Comparison of ENCODE assay signal across 20 cellular contexts in genomic region chr15:64232400-64232799, GRCh38.
DNase-seq lines count a peak whose midpoint lies in the region; ATAC-seq, FAIRE-seq and TF ChIP-seq lines count a peak whose summit lies in the region.
"Had no signal": no experiment of that assay in that cellular context is flagged by ENCODE, and none has a peak within 500 bp of the region (broad histone marks: within the 10 kb centered on the region; RNA-seq: fewer than 3 reads in every experiment).

No MANE protein-coding gene starts in this region.

- H3K79me2 ChIP-seq in HepG2 (ENCODE audit: insufficient read depth, low read length) = no peaks in the 10 kb centered on the region

- no peaks in the 10 kb centered on the region for H4K20me1 ChIP-seq in HepG2 (ENCODE audit: insufficient read depth, low read length)

- no peak for TF ChIP-seq CTCF in HepG2 (CRISPR knock-in tag; IDR thresholded peaks at IDR 0.05)
- no peak for TF ChIP-seq CTCF in right lobe of liver (IDR thresholded peaks at IDR 0.05)

- TF ChIP-seq POLR2A in HepG2 (IDR thresholded peaks at IDR 0.05; ENCODE audit: insufficient read depth in 1 of 2, low read depth in 2 of 2, low read length in 2 of 2) (no peak), right lobe of liver (IDR thresholded peaks at IDR 0.05) (no peak)

- no peak for TF ChIP-seq RAD21 in HepG2 (CRISPR knock-in tag; IDR thresholded peaks at IDR 0.05)

- H3K27ac ChIP-seq in HepG2 (ENCODE audit: extremely low read length, insufficient read depth, low read length) = peak overlapping the region; percentile 32
- H3K27ac ChIP-seq in right lobe of liver = no peak overlapping the region
- H3K27ac ChIP-seq: SK-N-MC, tibial artery had no signal

- ATAC-seq in HepG2 = no peak
- no peak for ATAC-seq in right lobe of liver
- no peak for ATAC-seq in HG03378 (IDR thresholded peaks at IDR 0.05; ENCODE audit: unreplicated experiment)
- ATAC-seq: GM23338, left ventricle myocardium superior had no signal

- TF ChIP-seq EP300 in HepG2 (IDR thresholded peaks at IDR 0.05; ENCODE audit: low read depth in 2 of 2, low read length in 2 of 2) (no peak), HepG2 (CRISPR knock-in tag; IDR thresholded peaks at IDR 0.05; ENCODE audit: borderline replicate concordance) (no peak)

- H3K36me3 ChIP-seq in HepG2 (replicated peaks in 1 of 2; ENCODE audit: control insufficient read depth in 1 of 2, insufficient read depth in 2 of 2, low read length in 2 of 2) = no peaks in the 10 kb centered on the region
- H3K36me3 ChIP-seq in right lobe of liver = no peaks in the 10 kb centered on the region
- H3K36me3 ChIP-seq in adipocyte (ENCODE audit: control insufficient read depth, insufficient read depth, low read length, severe bottlenecking) = no peaks in the 10 kb centered on the region
- H3K36me3 ChIP-seq: tibial artery had no signal

- H3K9ac ChIP-seq in HepG2 (ENCODE audit: insufficient read depth, low read depth, low read length) = no peak overlapping the region
- no peak overlapping the region for H3K9ac ChIP-seq in adipocyte (ENCODE audit: low read length)

- DNase-seq in HepG2 (ENCODE audit: low spot score) (peak; percentile 10), right lobe of liver (no peak), adipocyte (ENCODE audit: low read depth) (peak; percentile 83), glomerular visceral epithelial cell (ENCODE audit: extremely low spot score) (peak; percentile 82), NCI-H128 (lab: John Stamatoyannopoulos, UW; ENCODE audit: unreplicated experiment) (no peak), cerebellum (ENCODE audit: low spot score) (no peak), globus pallidus (ENCODE audit: low spot score) (no peak)
- DNase-seq: activated CD8-positive, alpha-beta memory T cell treated with anti-CD3 and anti-CD28 coated beads, Interleukin-2, amount 50 U/mL, for 48 hours; activated naive CD8-positive, alpha-beta T cell treated with anti-CD3 and anti-CD28 coated beads, Interleukin-2, amount 10 ng/mL, durations not matched to agents 7 days and 5 days; DMS 273 treated with DMSO at 0.1 percent for 48 hours; head of caudate nucleus; left ventricle myocardium superior; NCI-H82; stimulated activated CD4-positive, alpha-beta T cell treated with anti-CD3 and anti-CD28 coated beads, Interleukin-12 subunit alpha, Interleukin-12 subunit beta, amount 100 ng/mL, for 4 hours; tibial artery had no signal

- H2AFZ ChIP-seq in HepG2 (ENCODE audit: low read length) = no peak overlapping the region
- H2AFZ ChIP-seq: GM23338 had no signal

- no peak overlapping the region for H3K4me2 ChIP-seq in HepG2 (ENCODE audit: low read depth, low read length)
- H3K4me2 ChIP-seq: GM23338 had no signal

- H3K9me3 ChIP-seq in HepG2 (ENCODE audit: low read length) (no peaks in the 10 kb centered on the region), right lobe of liver (no peaks in the 10 kb centered on the region), adipocyte (ENCODE audit: control insufficient read depth, low read length) (no peaks in the 10 kb centered on the region)
- H3K9me3 ChIP-seq: tibial artery had no signal

- H3K27me3 ChIP-seq in HepG2 (ENCODE audit: control insufficient read depth in 1 of 2, insufficient read depth in 2 of 2, low read length in 2 of 2) (no peaks in the 10 kb centered on the region), right lobe of liver (no peaks in the 10 kb centered on the region), adipocyte (replicated peaks; ENCODE audit: control insufficient read depth, insufficient read depth, low read length) (no peaks in the 10 kb centered on the region)
- H3K27me3 ChIP-seq: tibial artery had no signal

- CTCF ChIA-PET in HepG2 (lab: Yijun Ruan, JAX; ENCODE audit: low intra/inter-chr PET ratio, low total read pairs) = no interaction called here

- BruUV-seq in HepG2 (replicated peaks; lab: Mats Ljungman, UMichigan) = no TSS peak

- H3K4me3 ChIP-seq in HepG2 (replicated peaks in 1 of 3; ENCODE audit: insufficient read depth in 1 of 3, low read depth in 2 of 3, low read length in 3 of 3) (no peak overlapping the region), right lobe of liver (no peak overlapping the region), adipocyte (ENCODE audit: low read length) (no peak overlapping the region)
- H3K4me3 ChIP-seq: GM23338, SK-N-MC, tibial artery had no signal

- WGBS in HepG2 (ENCODE audit: low lambda C conversion rate) = 43% methylated on average over 1 of the region's 1 CpG
- WGBS in right lobe of liver (ENCODE audit: insufficient coverage, low coverage, low lambda C conversion rate, missing lambda C conversion rate) = 14% methylated on average over 1 of the region's 1 CpG

- H3K4me1 ChIP-seq in HepG2 (ENCODE audit: insufficient read depth, low read length) = peaks cover 13% of the 10 kb centered on the region
- no peaks in the 10 kb centered on the region for H3K4me1 ChIP-seq in right lobe of liver
- H3K4me1 ChIP-seq in adipocyte (ENCODE audit: control insufficient read depth, insufficient read depth, low read length) = peaks cover 8% of the 10 kb centered on the region
- H3K4me1 ChIP-seq: tibial artery had no signal

- FAIRE-seq in HepG2 (lab: Jason Lieb, UNC) = no peak
- FAIRE-seq: A204.1, GM12891 had no signal

- in situ Hi-C loops in HepG2 (cut with HindIII; ENCODE audit: extremely low pct_ligation_motif_present, low pct_unique_long_range_greater_than_20kb) = no loop called here

- POLR2A ChIA-PET in HepG2 (lab: Yijun Ruan, JAX) = interaction anchor here (1.6 kb wide), 1 partner anchor 14 kb away, joined by 4 read pairs; no protein-coding TSS in a partner anchor

- intact Hi-C loops in HepG2 (cut with micrococcal nuclease; ENCODE audit: unreplicated experiment) (no loop called here), right lobe of liver (cut with DNase I) (no loop called here)

TF ChIP-seq in HepG2, 621 proteins besides CTCF, POLR2A, EP300 and RAD21 (continues in another document):
- TF ChIP-seq ZGPAT (CRISPR knock-in tag; IDR thresholded peaks at IDR 0.05) = no peak
- no peak for TF ChIP-seq KMT2A (CRISPR knock-in tag; IDR thresholded peaks at IDR 0.05)
- no peak for TF ChIP-seq TIGD3 (CRISPR knock-in tag; IDR thresholded peaks at IDR 0.05; ENCODE audit: borderline replicate concordance)
- no peak for TF ChIP-seq ZNF710 (CRISPR knock-in tag; IDR thresholded peaks at IDR 0.05; ENCODE audit: borderline replicate concordance)
- TF ChIP-seq, protein P1, sequence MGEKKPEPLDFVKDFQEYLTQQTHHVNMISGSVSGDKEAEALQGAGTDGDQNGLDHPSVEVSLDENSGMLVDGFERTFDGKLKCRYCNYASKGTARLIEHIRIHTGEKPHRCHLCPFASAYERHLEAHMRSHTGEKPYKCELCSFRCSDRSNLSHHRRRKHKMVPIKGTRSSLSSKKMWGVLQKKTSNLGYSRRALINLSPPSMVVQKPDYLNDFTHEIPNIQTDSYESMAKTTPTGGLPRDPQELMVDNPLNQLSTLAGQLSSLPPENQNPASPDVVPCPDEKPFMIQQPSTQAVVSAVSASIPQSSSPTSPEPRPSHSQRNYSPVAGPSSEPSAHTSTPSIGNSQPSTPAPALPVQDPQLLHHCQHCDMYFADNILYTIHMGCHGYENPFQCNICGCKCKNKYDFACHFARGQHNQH (CRISPR knock-in tag; IDR thresholded peaks at IDR 0.05) = no peak
- TF ChIP-seq NKX3-1 (CRISPR knock-in tag; IDR thresholded peaks at IDR 0.05) = no peak
- TF ChIP-seq ETS1 (CRISPR knock-in tag; IDR thresholded peaks at IDR 0.05) = no peak
- TF ChIP-seq ZNF570 (CRISPR knock-in tag; IDR thresholded peaks at IDR 0.05; ENCODE audit: borderline replicate concordance) = no peak

Comparison
In these comparisons a context has a peak if more than half of its experiments do, and no peak if none do; other contexts are left out.
1. DNase-seq: peak in HepG2 (single experiment), adipocyte (single experiment) and glomerular visceral epithelial cell (single experiment); none in right lobe of liver (0 of 3), NCI-H128 (single experiment), cerebellum (single experiment) and globus pallidus (single experiment).